ENCODE assay signal across 21 cellular contexts in genomic region chr5:178677429-178677828, GRCh38. TPM values are rescaled to one million over a fixed set of nuclear protein-coding genes. Genes with fewer than 3 reads are reported as not detected.
DNase-seq lines count a peak whose midpoint lies in the region; ATAC-seq and TF ChIP-seq lines count a peak whose summit lies in the region.
"Had no signal": no experiment of that assay in that cellular context is flagged by ENCODE, and none has a peak within 500 bp of the region (broad histone marks: within the 10 kb centered on the region; RNA-seq: fewer than 3 reads in every experiment).

No MANE protein-coding gene starts in this region.

- in situ Hi-C loops in KBM-7 (cut with MboI; ENCODE audit: low pct_unique_long_range_greater_than_20kb, low sequenced_read_pairs) = no loop called here

- no peak overlapping the region for H3K4me3 ChIP-seq in PC-3 (ENCODE audit: low read length)
- H3K4me3 ChIP-seq in lower lobe of right lung = no peak overlapping the region
- H3K4me3 ChIP-seq: Peyer's patch, SJCRH30 had no signal

- peak; percentile 30 for DNase-seq in SKM-1 treated with dmso at 0.1 percent for 144 hours (lab: John Stamatoyannopoulos, UW; ENCODE audit: unreplicated experiment)
- no peak for DNase-seq in SKM-1 (lab: John Stamatoyannopoulos, UW; ENCODE audit: unreplicated experiment)
- DNase-seq in KBM-7 = peak; percentile 14
- peak; percentile 43 for DNase-seq in PC-3
- no peak for DNase-seq in lower lobe of right lung
- DNase-seq in NCI-H2081 treated with DMSO at 0.1 percent for 48 hours (lab: John Stamatoyannopoulos, UW) = no peak
- no peak for DNase-seq in AG20443 (ENCODE audit: low spot score)
- DNase-seq: COR-L47; DMS153; EL; GOT3; KG1; MM.1S; NCI-H1436; NCI-H226; NCI-H526; NK-92 treated with Interleukin-12 subunit alpha and Interleukin-12 subunit beta, amount 100 ng/mL, for 24 hours; Peyer's patch; SJCRH30 had no signal

- no peak overlapping the region for H3K9ac ChIP-seq in PC-3 (ENCODE audit: low read length)

- BruUV-seq in PC-3 (replicated peaks; lab: Mats Ljungman, UMichigan) = no TSS peak

- H3K27ac ChIP-seq in PC-3 (ENCODE audit: low read length) = no peak overlapping the region
- H3K27ac ChIP-seq in lower lobe of right lung = peak overlapping the region; percentile 25
- H3K27ac ChIP-seq: C4-2B, Peyer's patch, SJCRH30 had no signal

- POLR2A ChIA-PET in PC-3 (lab: Charles Lee; ENCODE audit: unreplicated experiment) = no interaction called here

- no peaks in the 10 kb centered on the region for H3K9me2 ChIP-seq in PC-3 (replicated peaks; ENCODE audit: low read length)

- H3K4me1 ChIP-seq in PC-3 (ENCODE audit: insufficient read depth, low read length) (no peaks in the 10 kb centered on the region), lower lobe of right lung (no peaks in the 10 kb centered on the region)
- H3K4me1 ChIP-seq: Peyer's patch had no signal

- ATAC-seq in PC-3 (peak; percentile 31), lower lobe of right lung (peak; percentile 91 to 96), HG02571 (IDR thresholded peaks at IDR 0.05; ENCODE audit: unreplicated experiment) (no peak)

- H3F3A ChIP-seq in PC-3 (ENCODE audit: low read length, unreplicated experiment) = no peaks in the 10 kb centered on the region

- intact Hi-C loops in PC-3 (cut with micrococcal nuclease) = no loop called here
- intact Hi-C loops in lower lobe of right lung (cut with DNase I) = no loop called here

- H3K9me3 ChIP-seq in PC-3 (ENCODE audit: low read length) (no peaks in the 10 kb centered on the region), lower lobe of right lung (no peaks in the 10 kb centered on the region)
- H3K9me3 ChIP-seq: Peyer's patch had no signal

- CTCF ChIA-PET in PC-3 (lab: Charles Lee) = no interaction called here

- H3K4me2 ChIP-seq in PC-3 (ENCODE audit: low read length) = no peak overlapping the region

- no peaks in the 10 kb centered on the region for H3K79me2 ChIP-seq in PC-3 (ENCODE audit: low read length)

- no peaks in the 10 kb centered on the region for H3K27me3 ChIP-seq in PC-3 (ENCODE audit: low read length)
- peaks cover 4% of the 10 kb centered on the region for H3K27me3 ChIP-seq in lower lobe of right lung (ENCODE audit: low read depth)
- H3K27me3 ChIP-seq: Peyer's patch, SJCRH30 had no signal

- no peak overlapping the region for H2AFZ ChIP-seq in PC-3 (ENCODE audit: low read length)

- TF ChIP-seq CTCF in PC-3 (conservative IDR thresholded peaks at IDR 0.05; ENCODE audit: low read depth, low read length) (no peak), lower lobe of right lung (IDR thresholded peaks at IDR 0.05) (no peak)

- H3K36me3 ChIP-seq in PC-3 (ENCODE audit: low read depth, low read length) (no peaks in the 10 kb centered on the region), lower lobe of right lung (no peaks in the 10 kb centered on the region)
- H3K36me3 ChIP-seq: Peyer's patch, SJCRH30 had no signal

- H4K20me1 ChIP-seq in PC-3 (ENCODE audit: low read length) = no peaks in the 10 kb centered on the region

RNA-seq across cellular contexts. Expression of gene CLK4, which starts 50.6 kb away (rescaled TPM):
- total RNA-seq in PC-3 (2014; rRNA removed) (11.3 and 23.8 TPM in 2 replicates), lower lobe of right lung (34.1 TPM)

RNA-seq across cellular contexts. Expression of gene ZNF354A, which starts 53.0 kb away (rescaled TPM):
- 16.8 and 29.4 TPM in 2 replicates for total RNA-seq in PC-3 (2014; rRNA removed)
- 8.7 TPM for total RNA-seq in lower lobe of right lung

Comparison
In these comparisons a context has a peak if more than half of its experiments do, and no peak if none do; other contexts are left out.
1. DNase-seq: peak in SKM-1 treated with dmso at 0.1 percent for 144 hours (single experiment), KBM-7 (single experiment) and PC-3 (single experiment); none in SKM-1 (single experiment), lower lobe of right lung (single experiment), NCI-H2081 treated with DMSO at 0.1 percent for 48 hours (single experiment) and AG20443 (single experiment).